Comparison of ENCODE assay signal across 2 cellular contexts in genomic region chr3:57777774-57778173, GRCh38.
TF ChIP-seq lines count a peak whose summit lies in the region.

No MANE protein-coding gene starts in this region.

TF ChIP-seq in HepG2, 621 proteins besides CTCF, POLR2A, EP300 and RAD21:
- TF ChIP-seq ETV5 (CRISPR knock-in tag; IDR thresholded peaks at IDR 0.05; ENCODE audit: borderline replicate concordance): no peak
- TF ChIP-seq, protein P1, sequence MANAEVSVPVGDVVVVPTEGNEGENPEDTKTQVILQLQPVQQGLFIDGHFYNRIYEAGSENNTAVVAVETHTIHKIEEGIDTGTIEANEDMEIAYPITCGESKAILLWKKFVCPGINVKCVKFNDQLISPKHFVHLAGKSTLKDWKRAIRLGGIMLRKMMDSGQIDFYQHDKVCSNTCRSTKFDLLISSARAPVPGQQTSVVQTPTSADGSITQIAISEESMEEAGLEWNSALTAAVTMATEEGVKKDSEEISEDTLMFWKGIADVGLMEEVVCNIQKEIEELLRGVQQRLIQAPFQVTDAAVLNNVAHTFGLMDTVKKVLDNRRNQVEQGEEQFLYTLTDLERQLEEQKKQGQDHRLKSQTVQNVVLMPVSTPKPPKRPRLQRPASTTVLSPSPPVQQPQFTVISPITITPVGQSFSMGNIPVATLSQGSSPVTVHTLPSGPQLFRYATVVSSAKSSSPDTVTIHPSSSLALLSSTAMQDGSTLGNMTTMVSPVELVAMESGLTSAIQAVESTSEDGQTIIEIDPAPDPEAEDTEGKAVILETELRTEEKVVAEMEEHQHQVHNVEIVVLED (CRISPR knock-in tag; IDR thresholded peaks at IDR 0.05; ENCODE audit: borderline replicate concordance): no peak
- TF ChIP-seq RBM39 (IDR thresholded peaks at IDR 0.05; ENCODE audit: low read depth, low read length, poor library complexity, severe bottlenecking): no peak
- no peak for TF ChIP-seq PRMT3 (CRISPR knock-in tag; IDR thresholded peaks at IDR 0.05; ENCODE audit: borderline replicate concordance, low read depth)

TF ChIP-seq in GM12878, 131 proteins besides CTCF, POLR2A, EP300 and RAD21:
- TF ChIP-seq CBX3 (IDR thresholded peaks at IDR 0.05; ENCODE audit: borderline replicate concordance, low read depth): no peak
- no peak for TF ChIP-seq CHD2 (IDR thresholded peaks at IDR 0.05; ENCODE audit: borderline replicate concordance, low read depth, low read length)
